In the genomic region with DNA sequence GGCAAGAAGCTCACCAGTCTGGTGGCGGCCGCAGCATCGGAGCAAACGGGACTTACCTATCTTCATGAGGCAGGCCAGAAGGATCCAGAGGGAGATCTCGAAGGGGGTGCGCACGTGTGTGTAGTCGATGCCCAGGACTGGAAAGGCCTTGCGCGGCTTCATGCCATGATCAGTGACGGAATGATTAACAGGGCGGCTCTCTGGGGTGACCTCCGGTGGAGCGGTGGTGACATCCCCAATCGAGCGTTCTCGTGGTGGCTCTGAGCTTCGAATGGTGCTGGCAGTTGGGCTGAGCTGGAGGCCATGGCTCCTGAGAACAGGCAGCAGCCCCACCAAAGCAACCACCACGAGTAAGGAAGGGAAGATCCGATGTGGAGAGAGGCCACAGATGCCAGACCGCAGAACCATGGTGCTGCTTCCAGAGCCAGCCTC, we compare ENCODE assay signal across 1 cellular context.
TF ChIP-seq lines count a peak whose summit lies in the region.

No MANE protein-coding gene starts in this region.

TF ChIP-seq in IMR-90, 13 proteins besides CTCF, POLR2A, EP300 and RAD21 (continued from another document):
- no peak for TF ChIP-seq BHLHE40 (IDR thresholded peaks at IDR 0.05; ENCODE audit: low read depth, low read length)
TF ChIP-seq in IMR-90: peak in this region for 0.
